Comparison of ENCODE assay signal across 1 cellular context in the genomic region with DNA sequence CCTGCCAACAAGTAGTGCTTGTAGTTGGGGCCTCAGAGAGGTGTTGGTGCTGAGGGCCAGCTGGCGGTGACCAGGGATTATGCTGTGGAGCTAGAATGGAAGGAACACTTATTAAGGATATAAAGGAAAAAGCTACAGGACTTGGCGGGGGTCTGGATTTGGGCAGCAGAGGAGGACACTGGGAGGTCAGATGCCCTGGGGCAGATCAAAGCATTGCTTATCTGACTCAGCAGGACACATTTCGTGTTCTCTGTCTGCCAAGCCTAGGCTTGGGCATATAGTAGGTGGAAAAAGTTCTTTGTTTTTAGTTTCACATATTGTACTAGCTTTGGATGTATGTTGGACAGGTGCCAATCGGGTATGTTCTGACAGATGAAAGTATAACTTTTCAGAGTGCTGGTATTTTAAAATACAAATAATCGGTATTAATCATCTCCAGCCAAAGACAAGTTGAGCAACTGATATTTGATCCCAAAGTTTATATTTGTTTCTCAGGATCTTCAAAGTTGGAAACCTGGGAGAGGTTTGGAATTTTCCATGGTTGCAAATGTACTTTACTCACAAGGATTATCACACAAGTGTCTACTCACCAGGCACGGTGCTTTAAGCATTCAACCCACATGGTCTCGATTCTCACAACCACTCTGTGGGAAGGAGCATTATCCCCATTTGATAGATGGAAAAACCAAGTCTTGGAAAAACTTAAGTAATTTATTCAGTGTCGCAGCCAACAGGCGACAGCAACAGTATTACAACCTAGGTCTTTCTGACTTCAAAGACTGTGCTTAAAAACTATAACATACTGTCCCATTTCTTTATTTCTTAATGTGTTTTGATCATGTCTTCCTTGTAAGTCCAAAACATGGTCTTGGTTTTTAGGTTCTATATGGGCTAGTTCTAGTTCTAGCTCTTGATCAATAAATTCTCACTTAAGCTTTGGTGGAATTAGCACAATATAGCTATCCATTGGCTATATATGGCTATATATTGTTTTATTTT.
TF ChIP-seq lines count a peak whose summit lies in the region.

No MANE protein-coding gene starts in this region.

TF ChIP-seq in HEK293, 187 proteins besides CTCF, POLR2A, EP300 and RAD21 (continued from another document):
- TF ChIP-seq, protein P1, sequence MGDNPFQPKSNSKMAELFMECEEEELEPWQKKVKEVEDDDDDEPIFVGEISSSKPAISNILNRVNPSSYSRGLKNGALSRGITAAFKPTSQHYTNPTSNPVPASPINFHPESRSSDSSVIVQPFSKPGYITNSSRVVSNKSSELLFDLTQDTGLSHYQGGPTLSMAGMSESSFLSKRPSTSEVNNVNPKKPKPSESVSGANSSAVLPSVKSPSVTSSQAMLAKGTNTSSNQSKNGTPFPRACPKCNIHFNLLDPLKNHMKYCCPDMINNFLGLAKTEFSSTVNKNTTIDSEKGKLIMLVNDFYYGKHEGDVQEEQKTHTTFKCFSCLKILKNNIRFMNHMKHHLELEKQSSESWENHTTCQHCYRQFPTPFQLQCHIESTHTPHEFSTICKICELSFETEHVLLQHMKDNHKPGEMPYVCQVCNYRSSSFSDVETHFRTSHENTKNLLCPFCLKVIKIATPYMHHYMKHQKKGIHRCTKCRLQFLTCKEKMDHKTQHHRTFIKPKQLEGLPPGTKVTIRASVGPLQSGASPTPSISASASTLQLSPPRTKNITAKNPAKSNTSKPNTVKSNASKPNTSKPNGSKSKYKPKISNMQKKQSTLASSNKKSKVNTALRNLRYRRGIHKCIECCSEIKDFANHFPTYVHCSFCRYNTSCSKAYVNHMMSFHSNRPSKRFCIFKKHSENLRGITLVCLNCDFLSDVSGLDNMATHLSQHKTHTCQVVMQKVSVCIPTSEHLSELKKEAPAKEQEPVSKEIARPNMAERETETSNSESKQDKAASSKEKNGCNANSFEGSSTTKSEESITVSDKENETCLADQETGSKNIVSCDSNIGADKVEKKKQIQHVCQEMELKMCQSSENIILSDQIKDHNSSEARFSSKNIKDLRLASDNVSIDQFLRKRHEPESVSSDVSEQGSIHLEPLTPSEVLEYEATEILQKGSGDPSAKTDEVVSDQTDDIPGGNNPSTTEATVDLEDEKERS (tag by site-specific recombination; IDR thresholded peaks at IDR 0.05) = no peak
